Comparison of ENCODE assay signal across 8 cellular contexts in genomic region chr1:99685516-99686180, GRCh38. TPM values are rescaled to one million over a fixed set of nuclear protein-coding genes. Genes with fewer than 3 reads are reported as not detected.
DNase-seq lines count a peak whose midpoint lies in the region; ATAC-seq and TF ChIP-seq lines count a peak whose summit lies in the region.

No MANE protein-coding gene starts in this region.

- ATAC-seq in GM18867 (IDR thresholded peaks at IDR 0.05; ENCODE audit: unreplicated experiment) (peak; percentile 96), HG03025 (IDR thresholded peaks at IDR 0.05; ENCODE audit: low FRiP score, unreplicated experiment) (peak; percentile 97), WTC11 (peak; percentile 97)

- no peak overlapping the region for H2AK5ac ChIP-seq in mesendoderm (ENCODE audit: low read length)

- no peaks in the 10 kb centered on the region for H3K9me3 ChIP-seq in stomach

- H2BK120ac ChIP-seq in mesendoderm (ENCODE audit: low read depth, low read length), result no peak overlapping the region

- H3K79me2 ChIP-seq in mesendoderm (ENCODE audit: control insufficient read depth, insufficient read depth, low read length), result no peaks in the 10 kb centered on the region

- H2BK15ac ChIP-seq in mesendoderm (replicated peaks; ENCODE audit: low read depth), result no peak overlapping the region

- H3K4me3 ChIP-seq in mesendoderm (ENCODE audit: low read length) (no peak overlapping the region), stomach (no peak overlapping the region)

- H3K23ac ChIP-seq in mesendoderm (ENCODE audit: low read length), result no peak overlapping the region

- H2BK5ac ChIP-seq in mesendoderm (ENCODE audit: low read length), result no peak overlapping the region

- H3K18ac ChIP-seq in mesendoderm (ENCODE audit: low read length), result no peak overlapping the region

- DNase-seq in AML-193 (lab: John Stamatoyannopoulos, UW), result peak; percentile 30 to 56
- peak; percentile 13 for DNase-seq in NCI-H2107 (lab: John Stamatoyannopoulos, UW)
- DNase-seq in WTC11 (ENCODE audit: low spot score), result peak; percentile 64
- DNase-seq in endothelial cell (ENCODE audit: low spot score), result peak; percentile 66
- peak; percentile 73 for DNase-seq in mesendoderm
- DNase-seq in stomach, result peak; percentile 80

- H3K27ac ChIP-seq in mesendoderm (ENCODE audit: low read depth, low read length) (no peak overlapping the region), stomach (no peak overlapping the region)

- intact Hi-C loops in stomach (cut with DNase I; ENCODE audit: low total_unique reads), result no loop called here

- peak; percentile 60 for TF ChIP-seq CTCF in WTC11 (IDR thresholded peaks at IDR 0.05)
- peak; percentile 69 for TF ChIP-seq CTCF in endothelial cell (IDR thresholded peaks at IDR 0.05; ENCODE audit: unreplicated experiment)
- peak in 4 of 7 experiments; percentile 27 to 54 (median 40) for TF ChIP-seq CTCF in stomach (IDR thresholded peaks at IDR 0.05)

- no peak for TF ChIP-seq EP300 in stomach (IDR thresholded peaks at IDR 0.05)

- H3K9ac ChIP-seq in mesendoderm (ENCODE audit: low read length), result no peak overlapping the region

- H3K56ac ChIP-seq in mesendoderm (ENCODE audit: low read length), result no peak overlapping the region

- no peak overlapping the region for H3K4me2 ChIP-seq in mesendoderm (ENCODE audit: low read length)

- H3K9me3 Mint-ChIP-seq in WTC11 (no peaks in the 10 kb centered on the region), endothelial cell (ENCODE audit: unreplicated experiment) (no peaks in the 10 kb centered on the region)

- H4K5ac ChIP-seq in mesendoderm (ENCODE audit: low read length), result no peak overlapping the region

- no peaks in the 10 kb centered on the region for H3K4me1 Mint-ChIP-seq in WTC11
- peaks cover 10% of the 10 kb centered on the region for H3K4me1 Mint-ChIP-seq in endothelial cell (ENCODE audit: unreplicated experiment)

- H3K27me3 ChIP-seq in mesendoderm (ENCODE audit: insufficient read depth, low read length, poor library complexity) (no peaks in the 10 kb centered on the region), stomach (no peaks in the 10 kb centered on the region)

- H3K36me3 Mint-ChIP-seq in WTC11 (no peaks in the 10 kb centered on the region), endothelial cell (ENCODE audit: low read depth, unreplicated experiment) (no peaks in the 10 kb centered on the region)

- H3K4ac ChIP-seq in mesendoderm (ENCODE audit: low read depth, low read length), result no peak overlapping the region

- H4K8ac ChIP-seq in mesendoderm (ENCODE audit: low read depth, low read length), result no peak overlapping the region

- H3K36me3 ChIP-seq in mesendoderm (ENCODE audit: control insufficient read depth, insufficient read depth, low read length) (no peaks in the 10 kb centered on the region), stomach (no peaks in the 10 kb centered on the region)

- CTCF ChIA-PET in WTC11 (lab: Charles Lee), result interaction anchor here (0.7 to 1.5 kb wide), 16 partner anchors 8 to 891 kb away, joined by 3 to 9 read pairs (median 4); partner anchors contain the start of genes PALMD and PLPPR4

- TF ChIP-seq POLR2A in stomach (IDR thresholded peaks at IDR 0.05), result no peak

- H3K27ac Mint-ChIP-seq in WTC11 (no peak overlapping the region), endothelial cell (ENCODE audit: unreplicated experiment) (no peak overlapping the region)

- POLR2A ChIA-PET in WTC11 (lab: Charles Lee), result no interaction called here

- H3K4me3 Mint-ChIP-seq in WTC11 (no peak overlapping the region), endothelial cell (ENCODE audit: unreplicated experiment) (no peak overlapping the region)

- no CpG with 5 or more reads among the region's 6 CpGs for WGBS in mesendoderm (ENCODE audit: extremely low coverage, insufficient coverage, low lambda C conversion rate)
- WGBS in stomach, 5 donors, result 9 to 17% (median 11%) methylated on average over 6 of the region's 6 CpGs

- H3K4me1 ChIP-seq in mesendoderm (ENCODE audit: control insufficient read depth, low read depth, low read length) (no peaks in the 10 kb centered on the region), stomach (peaks cover 0 to 14% (median 5%) of the 10 kb centered on the region in 4 donors)

- H3K27me3 Mint-ChIP-seq in WTC11 (ENCODE audit: low read depth), result no peaks in the 10 kb centered on the region; the same call in none of the 2 replicates
- no peaks in the 10 kb centered on the region for H3K27me3 Mint-ChIP-seq in endothelial cell (ENCODE audit: unreplicated experiment)

- H3K79me1 ChIP-seq in mesendoderm (ENCODE audit: low read length), result no peaks in the 10 kb centered on the region

TF ChIP-seq in WTC11, 78 proteins besides CTCF, POLR2A, EP300 and RAD21:
- TF ChIP-seq SP1 (CRISPR knock-in tag; conservative IDR thresholded peaks at IDR 0.05) (no peak), CREM (CRISPR knock-in tag; IDR thresholded peaks at IDR 0.05) (no peak), EMX1 (CRISPR knock-in tag; IDR thresholded peaks at IDR 0.05) (no peak), GTF2I (CRISPR knock-in tag; conservative IDR thresholded peaks at IDR 0.05) (no peak), ZSCAN18 (CRISPR knock-in tag; IDR thresholded peaks at IDR 0.05) (no peak), TP53 (CRISPR knock-in tag; IDR thresholded peaks at IDR 0.05) (no peak), OVOL2 (CRISPR knock-in tag; IDR thresholded peaks at IDR 0.05; ENCODE audit: borderline replicate concordance) (no peak), TEAD4 (CRISPR knock-in tag; IDR thresholded peaks at IDR 0.05) (no peak), PRDM15 (CRISPR knock-in tag; IDR thresholded peaks at IDR 0.05) (no peak), E2F5 (CRISPR knock-in tag; IDR thresholded peaks at IDR 0.05) (no peak), ZNF138 (CRISPR knock-in tag; conservative IDR thresholded peaks at IDR 0.05) (no peak), ZNF219 (CRISPR knock-in tag; IDR thresholded peaks at IDR 0.05; ENCODE audit: borderline replicate concordance) (no peak), SOX15 (CRISPR knock-in tag; IDR thresholded peaks at IDR 0.05) (no peak), HMGXB4 (CRISPR knock-in tag; IDR thresholded peaks at IDR 0.05) (no peak)

RNA-seq across cellular contexts. Expression of gene PALMD, which starts 39.7 kb away (rescaled TPM):
- total RNA-seq in WTC11 (2021), result 0.07 to 0.09 TPM in 2 of 3 replicates, not detected in the other
- 1.9 TPM for total RNA-seq in endothelial cell (ENCODE audit: unreplicated experiment)
- 0.04 TPM for polyA plus RNA-seq in mesendoderm (2013, experiment 1 of 2)
- 0.10 TPM for polyA plus RNA-seq in mesendoderm (2013, experiment 2 of 2)
- 10 to 100 TPM in 1 of 5 donors, 1 to 10 TPM in 4; 1.2 to 16.2 (median 4.6) TPM for total RNA-seq in stomach
- 10 to 100 TPM in 1 of 3 donors, 1 to 10 TPM in 2; 1.8 to 15.0 (median 2.6) TPM for polyA plus RNA-seq in stomach

Comparison
In these comparisons a context has a peak if more than half of its experiments do, and no peak if none do; other contexts are left out.
1. DNase-seq: peak in every context shown above with its lines; median percentile 80 in stomach; 73 in mesendoderm; 66 in endothelial cell; 64 in WTC11; 43 in AML-193; 13 in NCI-H2107.